Comparison of ENCODE assay signal across 8 cellular contexts in the genomic region with DNA sequence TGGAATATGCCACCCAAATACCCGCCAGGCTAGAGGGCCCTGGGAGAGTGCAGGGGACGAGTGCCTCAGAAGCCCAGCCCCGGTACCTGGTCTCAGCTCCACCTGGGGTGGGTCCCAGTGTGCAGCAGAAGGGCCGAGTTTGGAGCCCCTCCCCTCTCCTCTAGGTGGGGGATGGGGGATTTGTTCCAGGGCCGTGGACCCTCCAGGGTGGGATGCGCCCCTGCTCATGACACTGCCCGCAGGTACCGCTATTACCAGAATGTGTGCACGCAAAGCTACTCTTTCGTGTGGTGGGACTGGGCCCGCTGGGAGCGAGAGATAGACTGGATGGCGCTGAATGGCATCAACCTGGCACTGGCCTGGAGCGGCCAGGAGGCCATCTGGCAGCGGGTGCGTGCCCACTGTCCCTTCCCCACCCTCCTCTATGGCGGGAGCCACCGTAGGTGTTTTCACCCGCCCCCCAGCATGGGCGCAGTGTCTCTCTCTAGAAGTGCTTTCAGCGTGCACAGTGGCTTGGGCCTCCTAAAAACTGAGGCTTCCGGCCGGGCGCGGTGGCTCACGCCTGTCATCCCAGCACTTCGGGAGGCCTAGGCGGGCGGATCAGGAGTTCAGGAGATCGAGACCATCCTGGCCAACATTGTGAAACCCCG. TPM values are rescaled to one million over a fixed set of nuclear protein-coding genes. Genes with fewer than 3 reads are reported as not detected.
DNase-seq lines count a peak whose midpoint lies in the region; ATAC-seq and TF ChIP-seq lines count a peak whose summit lies in the region.

No MANE protein-coding gene starts in this region.

- ATAC-seq in PC-3 (no peak), HG03457 (IDR thresholded peaks at IDR 0.05; ENCODE audit: unreplicated experiment) (no peak), GM19023 (IDR thresholded peaks at IDR 0.05; ENCODE audit: unreplicated experiment) (no peak)

- peak overlapping the region; percentile 90 for H3K4me3 Mint-ChIP-seq in neural progenitor cell

- H3K9me3 Mint-ChIP-seq in neural progenitor cell: no peaks in the 10 kb centered on the region

- no peaks in the 10 kb centered on the region for H3K79me2 ChIP-seq in PC-3 (ENCODE audit: low read length)
- peaks cover 5% of the 10 kb centered on the region for H3K79me2 ChIP-seq in neural progenitor cell (ENCODE audit: low read depth)

- H3K4me1 Mint-ChIP-seq in neural progenitor cell: peaks cover 13% of the 10 kb centered on the region

- no peaks in the 10 kb centered on the region for H3K9me2 ChIP-seq in PC-3 (replicated peaks; ENCODE audit: low read length)

- peak overlapping the region; percentile 52; the same call in 1 of the 2 replicates for H3K9ac ChIP-seq in PC-3 (ENCODE audit: low read length)
- H3K9ac ChIP-seq in neural progenitor cell: no peak overlapping the region

- H3F3A ChIP-seq in PC-3 (ENCODE audit: low read length, unreplicated experiment): no peaks in the 10 kb centered on the region
- no peaks in the 10 kb centered on the region for H3F3A ChIP-seq in neural progenitor cell (ENCODE audit: low read depth)

- H3K36me3 Mint-ChIP-seq in neural progenitor cell: peaks cover 3% of the 10 kb centered on the region

- H4K20me1 ChIP-seq in PC-3 (ENCODE audit: low read length): no peaks in the 10 kb centered on the region
- H4K20me1 ChIP-seq in neural progenitor cell (ENCODE audit: low read depth): no peaks in the 10 kb centered on the region

- H2AFZ ChIP-seq in PC-3 (ENCODE audit: low read length): no peak overlapping the region
- H2AFZ ChIP-seq in neural progenitor cell (replicated peaks): no peak overlapping the region

- CTCF ChIA-PET in PC-3 (lab: Charles Lee): interaction anchor here (1.0 kb wide), 1 partner anchor 71 kb away, joined by 3 read pairs; no protein-coding TSS in a partner anchor

- no peak for DNase-seq in PC-3
- no peak for DNase-seq in epithelial cell of prostate (ENCODE audit: low read depth, low spot score)
- DNase-seq in neural progenitor cell (ENCODE audit: low spot score): no peak
- no peak for DNase-seq in NCI-H2171 treated with DMSO at 0.1 percent for 48 hours (lab: John Stamatoyannopoulos, UW)
- DNase-seq in LoVo (ENCODE audit: low spot score): no peak

- H3K9me3 ChIP-seq in PC-3 (ENCODE audit: low read length) (no peaks in the 10 kb centered on the region), neural progenitor cell (ENCODE audit: low read depth) (no peaks in the 10 kb centered on the region)

- H3K4me3 ChIP-seq in PC-3 (ENCODE audit: low read length) (peak overlapping the region; percentile 68), neural progenitor cell (peak overlapping the region; percentile 52)

- peak overlapping the region; percentile 93 for H3K27ac ChIP-seq in C4-2B
- no peak overlapping the region for H3K27ac ChIP-seq in PC-3 (ENCODE audit: low read length)
- H3K27ac ChIP-seq in epithelial cell of prostate: peak overlapping the region; percentile 57
- no peak overlapping the region for H3K27ac ChIP-seq in neural progenitor cell

- H3K36me3 ChIP-seq in PC-3 (ENCODE audit: low read depth, low read length) (no peaks in the 10 kb centered on the region), neural progenitor cell (no peaks in the 10 kb centered on the region)

- TF ChIP-seq CTCF in C4-2B (conservative IDR thresholded peaks at IDR 0.05) (no peak), PC-3 (conservative IDR thresholded peaks at IDR 0.05; ENCODE audit: low read depth, low read length) (no peak), neural progenitor cell (IDR thresholded peaks at IDR 0.05) (no peak)

- H3K27me3 ChIP-seq in PC-3 (ENCODE audit: low read length) (no peaks in the 10 kb centered on the region), neural progenitor cell (peaks cover 20% of the 10 kb centered on the region)

- POLR2A ChIA-PET in PC-3 (lab: Charles Lee; ENCODE audit: unreplicated experiment): no interaction called here

- BruUV-seq in PC-3 (replicated peaks; lab: Mats Ljungman, UMichigan): no TSS peak

- no peaks in the 10 kb centered on the region for H3K27me3 Mint-ChIP-seq in neural progenitor cell (ENCODE audit: insufficient read depth, low read depth)

- H3K4me1 ChIP-seq in PC-3 (ENCODE audit: insufficient read depth, low read length) (peaks cover 23% of the 10 kb centered on the region), neural progenitor cell (peaks cover 10% of the 10 kb centered on the region)

- H3K4me2 ChIP-seq in PC-3 (ENCODE audit: low read length): peak overlapping the region; percentile 85
- H3K4me2 ChIP-seq in neural progenitor cell: peak overlapping the region; percentile 78

- intact Hi-C loops in PC-3 (cut with micrococcal nuclease): no loop called here

- H3K27ac Mint-ChIP-seq in neural progenitor cell: no peak overlapping the region

RNA-seq across cellular contexts. Expression of a gene that starts 1.2 kb away (rescaled TPM):
- 4.9 and 9.8 TPM in 2 replicates for total RNA-seq in PC-3 (2014; rRNA removed)
- 6.2 and 24.7 TPM in 2 replicates for total RNA-seq in neural progenitor cell (ENCODE audit: low replicate concordance)

RNA-seq across cellular contexts. Expression of a gene that starts 15.4 kb away (rescaled TPM):
- total RNA-seq in PC-3 (2014; rRNA removed) (0.86 and 1.5 TPM in 2 replicates), neural progenitor cell (ENCODE audit: low replicate concordance) (2.2 and 2.6 TPM in 2 replicates)

RNA-seq across cellular contexts. Expression of a gene that starts 24.7 kb away (rescaled TPM):
- total RNA-seq in PC-3 (2014; rRNA removed): 33.3 and 54.3 TPM in 2 replicates
- total RNA-seq in neural progenitor cell (ENCODE audit: low replicate concordance): 6.1 and 21.6 TPM in 2 replicates

RNA-seq across cellular contexts. Expression of a gene that starts 29.6 kb away (rescaled TPM):
- total RNA-seq in PC-3 (2014; rRNA removed): 25.8 and 26.2 TPM in 2 replicates
- total RNA-seq in neural progenitor cell (ENCODE audit: low replicate concordance): 15.8 and 21.3 TPM in 2 replicates

RNA-seq across cellular contexts. Expression of a gene that starts 40.2 kb away (rescaled TPM):
- total RNA-seq in PC-3 (2014; rRNA removed): 20.3 and 24.1 TPM in 2 replicates
- 22.8 and 23.7 TPM in 2 replicates for total RNA-seq in neural progenitor cell (ENCODE audit: low replicate concordance)

Comparison
In these comparisons a context has a peak if more than half of its experiments do, and no peak if none do; other contexts are left out.
1. H3K27ac ChIP-seq: peak in C4-2B (single experiment) and epithelial cell of prostate (single experiment); none in PC-3 (single experiment) and neural progenitor cell (single experiment).